35 cellular contexts compared by ENCODE assay signal in the genomic region with DNA sequence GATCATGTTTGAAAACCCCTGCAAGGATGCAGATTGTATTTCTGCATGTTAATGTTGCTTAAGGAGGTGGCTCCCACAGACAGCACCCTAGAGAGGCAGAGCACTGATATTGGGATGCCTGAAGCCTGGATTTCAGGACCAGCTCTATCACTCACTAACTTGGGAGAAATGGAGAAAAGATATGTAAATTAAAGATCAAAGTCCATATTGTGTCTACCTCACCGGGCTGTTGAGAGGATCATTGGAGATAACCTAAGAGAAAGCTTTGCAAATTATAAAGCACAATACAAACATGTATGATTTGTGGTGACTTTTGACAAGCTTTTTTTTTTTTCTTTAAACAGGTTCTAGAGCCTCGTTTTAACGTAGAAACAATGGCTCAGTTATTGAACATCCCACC. TPM values are rescaled to one million over a fixed set of nuclear protein-coding genes. Genes with fewer than 3 reads are reported as not detected.
"Had no signal": no experiment of that assay in that cellular context is flagged by ENCODE, and none has a peak within 500 bp of the region (broad histone marks: within the 10 kb centered on the region; RNA-seq: fewer than 3 reads in every experiment).

No MANE protein-coding gene starts in this region.

- H3K4me1 Mint-ChIP-seq: activated B cell treated with CpG ODN at 0.5 μM for 24 hours; activated naive CD4-positive, alpha-beta T cell treated with anti-CD3 and anti-CD28 coated beads, Interleukin-2, amount 50 U/mL, for 24 hours; activated naive CD8-positive, alpha-beta T cell treated with anti-CD3 and anti-CD28 coated beads for 36 hours; activated naive CD8-positive, alpha-beta T cell treated with anti-CD3 and anti-CD28 coated beads, Interleukin-2, amount 50 U/mL, for 24 hours; central memory CD8-positive, alpha-beta T cell; endodermal cell had no signal

- ATAC-seq: activated CD4-positive, CD25-positive, alpha-beta regulatory T cell treated with anti-CD3 and anti-CD28 coated beads, Interleukin-2, amount 50 U/mL, for 24 hours; activated CD8-positive, alpha-beta T cell treated with anti-CD3 and anti-CD28 coated beads for 36 hours; activated naive CD8-positive, alpha-beta T cell treated with anti-CD3 and anti-CD28 coated beads, Interleukin-2, amount 50 U/mL, for 24 hours; body of pancreas; foreskin keratinocyte; gastrocnemius medialis; T-helper 17 cell had no signal

- H3K27me3 Mint-ChIP-seq: activated B cell treated with CpG ODN at 0.5 μM for 24 hours; activated CD8-positive, alpha-beta T cell treated with anti-CD3 and anti-CD28 coated beads for 36 hours; activated naive CD4-positive, alpha-beta T cell treated with anti-CD3 and anti-CD28 coated beads, Interleukin-2, amount 50 U/mL, for 24 hours; activated naive CD8-positive, alpha-beta T cell treated with anti-CD3 and anti-CD28 coated beads for 36 hours; activated naive CD8-positive, alpha-beta T cell treated with anti-CD3 and anti-CD28 coated beads, Interleukin-2, amount 50 U/mL, for 24 hours; central memory CD8-positive, alpha-beta T cell; dendritic cell treated with granulocyte-macrophage colony-stimulating factor and Interleukin-4, amounts not matched to agents 40 ng/mL and 50 ng/mL, for 4 days; T-helper 17 cell had no signal

- H3K4me1 ChIP-seq: adrenal gland, body of pancreas, esophagus muscularis mucosa, foreskin keratinocyte, gastrocnemius medialis had no signal

- H3K27me3 ChIP-seq: adrenal gland, body of pancreas, dorsolateral prefrontal cortex, esophagus muscularis mucosa, foreskin keratinocyte, gastrocnemius medialis had no signal

- H3K4me3 Mint-ChIP-seq: activated B cell treated with CpG ODN at 0.5 μM for 24 hours; activated CD8-positive, alpha-beta T cell treated with anti-CD3 and anti-CD28 coated beads for 36 hours; activated naive CD4-positive, alpha-beta T cell treated with anti-CD3 and anti-CD28 coated beads for 36 hours; activated naive CD4-positive, alpha-beta T cell treated with anti-CD3 and anti-CD28 coated beads, Interleukin-2, amount 50 U/mL, for 24 hours; activated naive CD8-positive, alpha-beta T cell treated with anti-CD3 and anti-CD28 coated beads for 36 hours; activated naive CD8-positive, alpha-beta T cell treated with anti-CD3 and anti-CD28 coated beads, Interleukin-2, amount 50 U/mL, for 24 hours; activated T-helper 1 cell treated with anti-CD3 and anti-CD28 coated beads, Interleukin-12 subunit alpha, Interleukin-12 subunit beta, Interleukin-2, Interleukin-4 antibody, amounts not matched to agents 30 ng/mL and 10 ng/mL and 1 ng/mL, durations not matched to agents 14 hours and 24 hours and 36 hours; central memory CD8-positive, alpha-beta T cell; dendritic cell treated with granulocyte-macrophage colony-stimulating factor and Interleukin-4, amounts not matched to agents 40 ng/mL and 50 ng/mL, for 4 days; endodermal cell; T-helper 17 cell; T-helper 2 cell treated with Interferon-gamma antibody and Interleukin-4, amounts not matched to agents 5 μg/mL and 100 μg/mL, for 36 hours had no signal

- H3K4me3 ChIP-seq: adrenal gland, body of pancreas, coronary artery, dorsolateral prefrontal cortex, esophagus muscularis mucosa, gastrocnemius medialis had no signal

- H3K9me3 ChIP-seq: adrenal gland, body of pancreas, esophagus muscularis mucosa, gastrocnemius medialis had no signal

- H3K27ac Mint-ChIP-seq: activated B cell treated with CpG ODN at 0.5 μM for 24 hours; activated CD8-positive, alpha-beta T cell treated with anti-CD3 and anti-CD28 coated beads for 36 hours; activated naive CD4-positive, alpha-beta T cell treated with anti-CD3 and anti-CD28 coated beads for 36 hours; activated naive CD4-positive, alpha-beta T cell treated with anti-CD3 and anti-CD28 coated beads, Interleukin-2, amount 50 U/mL, for 24 hours; activated naive CD8-positive, alpha-beta T cell treated with anti-CD3 and anti-CD28 coated beads for 36 hours; activated naive CD8-positive, alpha-beta T cell treated with anti-CD3 and anti-CD28 coated beads, Interleukin-2, amount 50 U/mL, for 24 hours; activated T-helper 1 cell treated with anti-CD3 and anti-CD28 coated beads, Interleukin-12 subunit alpha, Interleukin-12 subunit beta, Interleukin-2, Interleukin-4 antibody, amounts not matched to agents 30 ng/mL and 10 ng/mL and 1 ng/mL, durations not matched to agents 14 hours and 24 hours and 36 hours; activated T-helper 2 cell treated with anti-CD3 and anti-CD28 coated beads, Interferon-gamma antibody, Interleukin-2, Interleukin-4, amounts not matched to agents 10 μg/mL and 5 μg/mL and 100 μg/mL, durations not matched to agents 14 hours and 24 hours and 36 hours; dendritic cell treated with granulocyte-macrophage colony-stimulating factor and Interleukin-4, amounts not matched to agents 40 ng/mL and 50 ng/mL, for 4 days; endodermal cell; T-helper 17 cell; T-helper 2 cell treated with Interferon-gamma antibody and Interleukin-4, amounts not matched to agents 5 μg/mL and 100 μg/mL, for 36 hours had no signal

- DNase-seq: activated B cell treated with CpG ODN at 0.5 μM for 24 hours; activated CD4-positive, alpha-beta T cell treated with anti-CD3 and anti-CD28 coated beads for 48 hours; activated CD4-positive, alpha-beta T cell treated with anti-CD3 and anti-CD28 coated beads, Interleukin-2, amount 50 U/mL, for 1 hour; activated CD4-positive, alpha-beta T cell treated with anti-CD3 and anti-CD28 coated beads, Interleukin-2, amount 50 U/mL, for 48 hours; activated CD8-positive, alpha-beta memory T cell treated with anti-CD3 and anti-CD28 coated beads for 24 hours; activated CD8-positive, alpha-beta T cell treated with anti-CD3 and anti-CD28 coated beads for 36 hours; activated effector memory CD4-positive, alpha-beta T cell treated with anti-CD3 and anti-CD28 coated beads, Interleukin-2, amount 50 U/mL, for 16 hours; activated naive CD4-positive, alpha-beta T cell treated with anti-CD3 and anti-CD28 coated beads for 36 hours; activated naive CD8-positive, alpha-beta T cell treated with anti-CD3 and anti-CD28 coated beads for 36 hours; activated naive CD8-positive, alpha-beta T cell treated with anti-CD3 and anti-CD28 coated beads, Interleukin-2, amount 50 U/mL, for 24 hours; activated T-cell treated with anti-CD3 and anti-CD28 coated beads, Interleukin-2, amount 50 U/mL, for 48 hours; adrenal gland; amygdala; aorta; body of pancreas; dorsolateral prefrontal cortex; effector memory CD4-positive, alpha-beta T cell; endodermal cell; erythroblast; foreskin keratinocyte; gastrocnemius medialis; glutamatergic neuron; T-helper 1 cell; T-helper 17 cell; T1000; WERI-Rb-1 had no signal

- H3K27ac ChIP-seq: adrenal gland, body of pancreas, coronary artery, dorsolateral prefrontal cortex, esophagus muscularis mucosa, foreskin keratinocyte, gastrocnemius medialis, WERI-Rb-1 had no signal

- H3K9me3 Mint-ChIP-seq: activated B cell treated with CpG ODN at 0.5 μM for 24 hours; activated CD8-positive, alpha-beta T cell treated with anti-CD3 and anti-CD28 coated beads for 36 hours; activated naive CD4-positive, alpha-beta T cell treated with anti-CD3 and anti-CD28 coated beads for 36 hours; activated naive CD4-positive, alpha-beta T cell treated with anti-CD3 and anti-CD28 coated beads, Interleukin-2, amount 50 U/mL, for 24 hours; activated naive CD8-positive, alpha-beta T cell treated with anti-CD3 and anti-CD28 coated beads for 36 hours; activated naive CD8-positive, alpha-beta T cell treated with anti-CD3 and anti-CD28 coated beads, Interleukin-2, amount 50 U/mL, for 24 hours; activated T-helper 1 cell treated with anti-CD3 and anti-CD28 coated beads, Interleukin-12 subunit alpha, Interleukin-12 subunit beta, Interleukin-2, Interleukin-4 antibody, amounts not matched to agents 30 ng/mL and 10 ng/mL and 1 ng/mL, durations not matched to agents 14 hours and 24 hours and 36 hours; activated T-helper 2 cell treated with anti-CD3 and anti-CD28 coated beads, Interferon-gamma antibody, Interleukin-2, Interleukin-4, amounts not matched to agents 10 μg/mL and 5 μg/mL and 100 μg/mL, durations not matched to agents 14 hours and 24 hours and 36 hours; central memory CD8-positive, alpha-beta T cell; dendritic cell treated with granulocyte-macrophage colony-stimulating factor and Interleukin-4, amounts not matched to agents 40 ng/mL and 50 ng/mL, for 4 days; endodermal cell; T-helper 2 cell treated with Interferon-gamma antibody and Interleukin-4, amounts not matched to agents 5 μg/mL and 100 μg/mL, for 36 hours had no signal

RNA-seq across cellular contexts. Expression of a gene that starts 7.6 kb away (rescaled TPM):
- total RNA-seq: activated CD8-positive, alpha-beta T cell treated with anti-CD3 and anti-CD28 coated beads for 36 hours; T-helper 17 cell had no signal
